ENCODE assay signal across 26 cellular contexts in the genomic region with DNA sequence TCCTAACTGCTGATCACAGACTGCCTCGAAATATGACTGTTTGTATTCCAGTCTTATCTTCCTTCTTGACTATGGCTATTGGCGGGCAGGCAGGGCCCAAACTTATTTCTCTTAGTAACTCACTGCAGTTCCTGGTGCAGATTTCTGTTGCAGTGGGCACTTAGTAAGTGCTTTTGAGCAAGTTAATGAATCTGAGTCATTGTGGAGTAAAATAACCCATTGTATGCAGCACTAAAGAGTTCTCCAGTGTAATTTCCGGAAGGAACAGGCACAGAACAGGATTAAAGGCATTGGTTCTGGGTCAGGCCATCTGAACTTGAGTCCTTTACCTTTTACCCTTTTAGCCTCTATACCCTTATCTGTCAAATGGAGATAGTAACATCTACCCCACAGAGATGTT. TPM values are rescaled to one million over a fixed set of nuclear protein-coding genes. Genes with fewer than 3 reads are reported as not detected.
"Had no signal": no experiment of that assay in that cellular context is flagged by ENCODE, and none has a peak within 500 bp of the region (broad histone marks: within the 10 kb centered on the region; RNA-seq: fewer than 3 reads in every experiment).

No MANE protein-coding gene starts in this region.

- H3K4me3 Mint-ChIP-seq: mesothelial cell of epicardium, naive B cell had no signal

- ATAC-seq: foreskin keratinocyte, gastroesophageal sphincter, heart right ventricle, left cardiac atrium, left lung, left ventricle myocardium superior, lower lobe of right lung, mucosa of descending colon had no signal

- H3K36me3 ChIP-seq: esophagus muscularis mucosa, gastroesophageal sphincter, heart right ventricle, left lung, lower lobe of right lung had no signal

- H3K27ac ChIP-seq: coronary artery, esophagus muscularis mucosa, foreskin keratinocyte, gastroesophageal sphincter, heart right ventricle, left lung, lower lobe of right lung had no signal

- H3K4me1 Mint-ChIP-seq: mesothelial cell of epicardium, naive B cell had no signal

- H3K27ac Mint-ChIP-seq: mesothelial cell of epicardium, naive B cell had no signal

- H3K4me1 ChIP-seq: esophagus muscularis mucosa, foreskin keratinocyte, gastroesophageal sphincter, heart right ventricle, left lung, lower lobe of right lung had no signal

- H3K4me3 ChIP-seq: coronary artery, dorsolateral prefrontal cortex, esophagus muscularis mucosa, gastroesophageal sphincter, heart right ventricle, left lung, lower lobe of right lung, mucosa of descending colon had no signal

- DNase-seq: dermis blood vessel endothelial cell; dorsolateral prefrontal cortex; effector CD4-positive, alpha-beta T cell; effector memory CD4-positive, alpha-beta T cell; foreskin keratinocyte; glutamatergic neuron; heart right ventricle; hippocampal formation; left cardiac atrium; left lung; left ventricle myocardium superior; lower lobe of right lung; mesenchymal stem cell; mucosa of descending colon; naive B cell had no signal

RNA-seq across cellular contexts. Expression of a gene that starts 23.6 kb away (rescaled TPM):
- total RNA-seq: dermis blood vessel endothelial cell, endothelial cell of umbilical vein, epithelial cell of proximal tubule, fibroblast of villous mesenchyme, foreskin keratinocyte, glomerular endothelial cell, lung microvascular endothelial cell, myocyte had no signal
- polyA plus RNA-seq: endothelial cell of umbilical vein, foreskin keratinocyte, keratinocyte had no signal
